ENCODE assay signal across 8 cellular contexts in genomic region chr11:12111482-12112149, GRCh38. TPM values are rescaled to one million over a fixed set of nuclear protein-coding genes. Genes with fewer than 3 reads are reported as not detected.
A peak's percentile ranks its signal among the peaks of the same experiment; 100 is the strongest.
DNase-seq lines count a peak whose midpoint lies in the region; ATAC-seq and TF ChIP-seq lines count a peak whose summit lies in the region.

No MANE protein-coding gene starts in this region.

- no peak for TF ChIP-seq CTCF in astrocyte of the spinal cord (IDR thresholded peaks at IDR 0.05; ENCODE audit: low read depth, low read length)

- no peaks in the 10 kb centered on the region for H3K27me3 ChIP-seq in layer of hippocampus (ENCODE audit: control insufficient read depth, insufficient read depth, low read length)

- peaks cover 42% of the 10 kb centered on the region for H3K4me1 Mint-ChIP-seq in T-helper 2 cell treated with Interferon-gamma antibody and Interleukin-4, amounts not matched to agents 5 μg/mL and 100 μg/mL, for 36 hours (ENCODE audit: low read depth)
- peaks cover 7% of the 10 kb centered on the region for H3K4me1 Mint-ChIP-seq in stimulated activated memory B cell treated with anti-CD40 and anti-IgM and Interleukin-4, amounts not matched to agents 10 μg/mL and 1 μg/mL and 100 μg/mL, for 72 hours

- in situ Hi-C loops in astrocyte of the spinal cord (cut with HindIII; ENCODE audit: low sequenced_read_pairs) = no loop called here

- DNase-seq in T-helper 2 cell treated with Interferon-gamma antibody and Interleukin-4, amounts not matched to agents 5 μg/mL and 100 μg/mL, for 36 hours (ENCODE audit: low spot score) = no peak
- DNase-seq in T-helper 2 cell (no peak), astrocyte of the spinal cord (ENCODE audit: low read depth, low spot score) (peak; percentile 37), Ammon's horn (ENCODE audit: low spot score) (no peak)

- H3K36me3 Mint-ChIP-seq in T-helper 2 cell treated with Interferon-gamma antibody and Interleukin-4, amounts not matched to agents 5 μg/mL and 100 μg/mL, for 36 hours (ENCODE audit: low read depth) = peaks cover 5% of the 10 kb centered on the region
- no peaks in the 10 kb centered on the region for H3K36me3 Mint-ChIP-seq in stimulated activated memory B cell treated with anti-CD40 and anti-IgM and Interleukin-4, amounts not matched to agents 10 μg/mL and 1 μg/mL and 100 μg/mL, for 72 hours

- no peaks in the 10 kb centered on the region for H3K27me3 Mint-ChIP-seq in T-helper 2 cell treated with Interferon-gamma antibody and Interleukin-4, amounts not matched to agents 5 μg/mL and 100 μg/mL, for 36 hours (ENCODE audit: low read depth)
- H3K27me3 Mint-ChIP-seq in stimulated activated memory B cell treated with anti-CD40 and anti-IgM and Interleukin-4, amounts not matched to agents 10 μg/mL and 1 μg/mL and 100 μg/mL, for 72 hours = peaks cover 55% of the 10 kb centered on the region

- H3K9me3 Mint-ChIP-seq in T-helper 2 cell treated with Interferon-gamma antibody and Interleukin-4, amounts not matched to agents 5 μg/mL and 100 μg/mL, for 36 hours = no peaks in the 10 kb centered on the region
- no peaks in the 10 kb centered on the region for H3K9me3 Mint-ChIP-seq in stimulated activated memory B cell treated with anti-CD40 and anti-IgM and Interleukin-4, amounts not matched to agents 10 μg/mL and 1 μg/mL and 100 μg/mL, for 72 hours

- peak overlapping the region; percentile 84 for H3K4me3 Mint-ChIP-seq in T-helper 2 cell treated with Interferon-gamma antibody and Interleukin-4, amounts not matched to agents 5 μg/mL and 100 μg/mL, for 36 hours
- no peak overlapping the region for H3K4me3 Mint-ChIP-seq in stimulated activated memory B cell treated with anti-CD40 and anti-IgM and Interleukin-4, amounts not matched to agents 10 μg/mL and 1 μg/mL and 100 μg/mL, for 72 hours

- H3K27ac Mint-ChIP-seq in T-helper 2 cell treated with Interferon-gamma antibody and Interleukin-4, amounts not matched to agents 5 μg/mL and 100 μg/mL, for 36 hours = peak overlapping the region; percentile 77
- H3K27ac Mint-ChIP-seq in stimulated activated memory B cell treated with anti-CD40 and anti-IgM and Interleukin-4, amounts not matched to agents 10 μg/mL and 1 μg/mL and 100 μg/mL, for 72 hours = no peak overlapping the region

- peak overlapping the region; percentile 95 for H3K4me3 ChIP-seq in astrocyte of the spinal cord (ENCODE audit: low read depth, low read length)

- no peak for ATAC-seq in stimulated activated memory B cell treated with anti-CD40 and anti-IgM and Interleukin-4, amounts not matched to agents 10 μg/mL and 1 μg/mL and 100 μg/mL, for 72 hours
- no peak for ATAC-seq in HG03457 (IDR thresholded peaks at IDR 0.05; ENCODE audit: unreplicated experiment)

- H3K27ac ChIP-seq in layer of hippocampus (ENCODE audit: low read depth, low read length) = peak overlapping the region; percentile 57
- peak overlapping the region; percentile 4 for H3K27ac ChIP-seq in temporal lobe (ENCODE audit: low read depth, low read length)

RNA-seq across cellular contexts. Expression of gene MICAL2, which starts 1.2 kb away (rescaled TPM):
- 12.3 TPM for total RNA-seq in temporal lobe
